In the genomic region with DNA sequence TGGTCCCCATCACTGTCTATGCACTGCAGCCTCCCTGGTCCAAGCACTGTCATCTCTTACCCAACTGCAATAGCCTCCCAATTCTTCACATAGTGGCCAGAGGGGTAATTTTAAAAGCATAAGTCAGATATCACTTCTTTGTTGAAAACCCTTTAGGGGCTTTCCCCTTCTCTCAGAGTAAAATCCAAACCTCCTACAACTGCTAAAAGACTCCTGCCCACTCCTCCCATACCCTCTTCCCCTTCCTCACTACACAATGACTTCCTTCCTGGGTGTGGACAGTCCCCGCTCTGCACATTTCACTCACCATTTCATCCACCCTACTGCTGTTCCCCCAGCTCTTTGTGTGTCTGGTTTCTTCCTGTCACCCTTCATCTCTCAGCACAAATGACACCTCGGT, we compare ENCODE assay signal across 11 cellular contexts. TPM values are rescaled to one million over a fixed set of nuclear protein-coding genes. Genes with fewer than 3 reads are reported as not detected.
DNase-seq lines count a peak whose midpoint lies in the region; ATAC-seq and TF ChIP-seq lines count a peak whose summit lies in the region.
"Had no signal": no experiment of that assay in that cellular context is flagged by ENCODE, and none has a peak within 500 bp of the region (broad histone marks: within the 10 kb centered on the region; RNA-seq: fewer than 3 reads in every experiment).

No MANE protein-coding gene starts in this region.

- peaks cover 25 to 36% (median 32%) of the 10 kb centered on the region in 4 donors for H3K4me1 Mint-ChIP-seq in CD4-positive, alpha-beta memory T cell
- no peaks in the 10 kb centered on the region for H3K4me1 Mint-ChIP-seq in Calu3 (ENCODE audit: low read depth, unreplicated experiment)

- no peak overlapping the region for H3K4me3 ChIP-seq in CD4-positive, alpha-beta memory T cell (ENCODE audit: low read length in 2 of 2)
- H3K4me3 ChIP-seq in OCI-LY1 (ENCODE audit: low read depth, low read length, poor library complexity, severe bottlenecking) (no peak overlapping the region), tibial nerve (no peak overlapping the region), mammary epithelial cell (replicated peaks in 1 of 3; ENCODE audit: insufficient read depth in 1 of 3, low read depth in 2 of 3, low read length in 3 of 3) (no peak overlapping the region)

- in situ Hi-C loops in mammary epithelial cell (cut with MboI; ENCODE audit: low sequenced_read_pairs in 2 of 2) = no loop called here

- peak overlapping the region; percentile 35; the same call in 1 of the 2 replicates for H3K4me2 ChIP-seq in OCI-LY1 (ENCODE audit: low read length)
- no peak overlapping the region for H3K4me2 ChIP-seq in mammary epithelial cell (ENCODE audit: insufficient read depth, low read depth, low read length)

- H3K79me2 ChIP-seq in OCI-LY1 (ENCODE audit: insufficient read depth, low read length) = peaks cover 89% of the 10 kb centered on the region
- no peaks in the 10 kb centered on the region for H3K79me2 ChIP-seq in mammary epithelial cell (ENCODE audit: insufficient read depth, low read length)

- no peaks in the 10 kb centered on the region for H3K36me3 ChIP-seq in CD4-positive, alpha-beta memory T cell (ENCODE audit: insufficient read depth, low read length)
- peaks cover 35% of the 10 kb centered on the region for H3K36me3 ChIP-seq in OCI-LY1 (ENCODE audit: insufficient read depth, low read length)
- H3K36me3 ChIP-seq in tibial nerve = no peaks in the 10 kb centered on the region
- H3K36me3 ChIP-seq in mammary epithelial cell (ENCODE audit: insufficient read depth, low read length) = no peaks in the 10 kb centered on the region

- no peak overlapping the region for H3K9ac ChIP-seq in OCI-LY1 (ENCODE audit: low read length)
- no peak overlapping the region for H3K9ac ChIP-seq in mammary epithelial cell (ENCODE audit: insufficient read depth, low read length)

- BruUV-seq in mammary epithelial cell (replicated peaks; lab: Mats Ljungman, UMichigan) = no TSS peak
- BruUV-seq in Calu3 (replicated peaks; lab: Mats Ljungman, UMichigan) = no TSS peak

- H3K9me3 ChIP-seq in CD4-positive, alpha-beta memory T cell (ENCODE audit: control insufficient read depth in 1 of 2, low read length in 2 of 2) = no peaks in the 10 kb centered on the region
- H3K9me3 ChIP-seq in OCI-LY1 (ENCODE audit: low read length) = no peaks in the 10 kb centered on the region; the same call in 1 of the 2 replicates
- H3K9me3 ChIP-seq in tibial nerve = no peaks in the 10 kb centered on the region
- H3K9me3 ChIP-seq in mammary epithelial cell (replicated peaks; ENCODE audit: insufficient read depth, low read length) = no peaks in the 10 kb centered on the region

- WGBS in tibial nerve, 2 donors = 63 to 70% methylated on average over 2 of the region's 2 CpGs
- WGBS in mammary epithelial cell (ENCODE audit: low coverage, missing lambda C conversion rate) = 63% methylated on average over 1 of the region's 2 CpGs

- intact Hi-C loops in CD4-positive, alpha-beta memory T cell (cut with micrococcal nuclease) = no loop called here
- intact Hi-C loops in mammary epithelial cell (cut with micrococcal nuclease) = no loop called here
- intact Hi-C loops in Calu3 (cut with micrococcal nuclease; ENCODE audit: unreplicated experiment) = no loop called here

- no peaks in the 10 kb centered on the region for H3K27me3 Mint-ChIP-seq in CD4-positive, alpha-beta memory T cell
- H3K27me3 Mint-ChIP-seq in Calu3 (ENCODE audit: unreplicated experiment) = no peaks in the 10 kb centered on the region

- no peaks in the 10 kb centered on the region for H3F3A ChIP-seq in OCI-LY1 (ENCODE audit: insufficient read depth, low read length)

- no peaks in the 10 kb centered on the region for H3K9me2 ChIP-seq in OCI-LY1 (ENCODE audit: low read depth, low read length)

- no peaks in the 10 kb centered on the region for H4K20me1 ChIP-seq in OCI-LY1 (ENCODE audit: insufficient read depth, low read length)
- H4K20me1 ChIP-seq in mammary epithelial cell (ENCODE audit: insufficient read depth, low read length) = no peaks in the 10 kb centered on the region

- no peak for TF ChIP-seq EP300 in tibial nerve (IDR thresholded peaks at IDR 0.05)

- H3K4me3 Mint-ChIP-seq in CD4-positive, alpha-beta memory T cell = peak overlapping the region in 7 of 8 donors; percentile 1 to 69 (median 25)
- H3K4me3 Mint-ChIP-seq in Calu3 (ENCODE audit: low read depth, unreplicated experiment) = no peak overlapping the region
- H3K4me3 Mint-ChIP-seq: immature natural killer cell had no signal

- dilution Hi-C loops in mammary epithelial cell (cut with HindIII; ENCODE audit: low sequenced_read_pairs) = no loop called here

- no peaks in the 10 kb centered on the region for H3K27me3 ChIP-seq in CD4-positive, alpha-beta memory T cell (ENCODE audit: insufficient read depth, low read length)
- H3K27me3 ChIP-seq in OCI-LY1 (ENCODE audit: insufficient read depth, low read length) = no peaks in the 10 kb centered on the region
- H3K27me3 ChIP-seq in tibial nerve = no peaks in the 10 kb centered on the region
- no peaks in the 10 kb centered on the region for H3K27me3 ChIP-seq in mammary epithelial cell (ENCODE audit: insufficient read depth, low read length)

- H3K9me3 Mint-ChIP-seq in CD4-positive, alpha-beta memory T cell = no peaks in the 10 kb centered on the region
- H3K9me3 Mint-ChIP-seq in Calu3 (ENCODE audit: low read depth, unreplicated experiment) = no peaks in the 10 kb centered on the region
- H3K9me3 Mint-ChIP-seq: immature natural killer cell had no signal

- POLR2A ChIA-PET in CD4-positive, alpha-beta memory T cell (lab: Charles Lee; ENCODE audit: partially characterized antibody) = interaction anchor here (0.6 kb wide), 1 partner anchor 44 kb away, joined by 3 read pairs; no protein-coding TSS in a partner anchor

- H3K27ac Mint-ChIP-seq in CD4-positive, alpha-beta memory T cell = peak overlapping the region; percentile 19 to 87 (median 56)
- H3K27ac Mint-ChIP-seq in Calu3 (ENCODE audit: unreplicated experiment) = no peak overlapping the region

- no peak for TF ChIP-seq POLR2A in tibial nerve (IDR thresholded peaks at IDR 0.05)

- CTCF ChIA-PET in CD4-positive, alpha-beta memory T cell (lab: Charles Lee; ENCODE audit: partially characterized antibody) = no interaction called here
- CTCF ChIA-PET in mammary epithelial cell (lab: Charles Lee; ENCODE audit: low non-redundant PET) = no interaction called here
- CTCF ChIA-PET in Calu3 (lab: Charles Lee) = no interaction called here

- H2AFZ ChIP-seq in OCI-LY1 (ENCODE audit: low read length) (no peak overlapping the region), mammary epithelial cell (ENCODE audit: low read depth, low read length) (no peak overlapping the region)

- peak; percentile 65 for ATAC-seq in GM19023 (IDR thresholded peaks at IDR 0.05; ENCODE audit: unreplicated experiment)
- peak; percentile 59 for ATAC-seq in HG02840 (IDR thresholded peaks at IDR 0.05; ENCODE audit: low FRiP score, unreplicated experiment)

- DNase-seq in CD4-positive, alpha-beta memory T cell = no peak
- DNase-seq in tibial nerve (ENCODE audit: low spot score in 2 of 2) = no peak
- no peak for DNase-seq in mammary epithelial cell
- DNase-seq in dermis blood vessel endothelial cell = no peak
- no peak for DNase-seq in Calu3
- DNase-seq: immature natural killer cell, NCI-H82 had no signal

- peaks cover 30% of the 10 kb centered on the region for H3K4me1 ChIP-seq in CD4-positive, alpha-beta memory T cell (ENCODE audit: insufficient read depth, low read length)
- peaks cover 34% of the 10 kb centered on the region for H3K4me1 ChIP-seq in OCI-LY1 (ENCODE audit: insufficient read depth, low read length, severe bottlenecking)
- H3K4me1 ChIP-seq in tibial nerve = no peaks in the 10 kb centered on the region
- H3K4me1 ChIP-seq in mammary epithelial cell (ENCODE audit: insufficient read depth, low read length) = no peaks in the 10 kb centered on the region

- no peak for TF ChIP-seq CTCF in OCI-LY1 (IDR thresholded peaks at IDR 0.05; ENCODE audit: low read length)
- TF ChIP-seq CTCF in tibial nerve (IDR thresholded peaks at IDR 0.05) = no peak
- no peak for TF ChIP-seq CTCF in mammary epithelial cell (conservative IDR thresholded peaks at IDR 0.05 in 1 of 2, IDR thresholded peaks at IDR 0.05 in 1 of 2; ENCODE audit: extremely low read depth in 1 of 2, insufficient read depth in 1 of 2, low read depth in 1 of 2, low read length in 2 of 2)
- no peak for TF ChIP-seq CTCF in Calu3 (IDR thresholded peaks at IDR 0.05; ENCODE audit: unreplicated experiment)

- no peak overlapping the region for H3K27ac ChIP-seq in CD4-positive, alpha-beta memory T cell (ENCODE audit: low read depth, low read length)
- peak overlapping the region; percentile 32 for H3K27ac ChIP-seq in OCI-LY1 (ENCODE audit: low read depth, low read length, poor library complexity, severe bottlenecking)
- H3K27ac ChIP-seq in tibial nerve = no peak overlapping the region
- no peak overlapping the region for H3K27ac ChIP-seq in mammary epithelial cell (ENCODE audit: insufficient read depth, low read depth, low read length)
- H3K27ac ChIP-seq: C4-2B had no signal

- H3K36me3 Mint-ChIP-seq in CD4-positive, alpha-beta memory T cell = peaks cover 11 to 17% of the 10 kb centered on the region in 2 donors
- no peaks in the 10 kb centered on the region for H3K36me3 Mint-ChIP-seq in Calu3 (ENCODE audit: insufficient read depth, unreplicated experiment)
- H3K36me3 Mint-ChIP-seq: immature natural killer cell had no signal

RNA-seq across cellular contexts. Expression of a gene that starts 8.3 kb away (rescaled TPM):
- 10 to 100 TPM; 16.8 to 20.3 TPM for total RNA-seq in CD4-positive, alpha-beta memory T cell
- 10 to 100 TPM in 1 of 2 donors, 1 to 10 TPM in 1; 6.4 to 11.7 TPM for polyA plus RNA-seq in CD4-positive, alpha-beta memory T cell
- total RNA-seq in tibial nerve = 10 to 100 TPM in 2 of 4 donors, 1 to 10 TPM in 2; 8.2 to 12.2 (median 9.8) TPM
- total RNA-seq in mammary epithelial cell = 1 to 10 TPM; 1.2 to 1.6 TPM
- 1.9 TPM for polyA plus RNA-seq in mammary epithelial cell
- 1.6 TPM for polyA minus RNA-seq in mammary epithelial cell
- total RNA-seq in dermis blood vessel endothelial cell = 0.05 TPM in 1 of 2 replicates, not detected in the other
- 12.2 and 12.6 TPM in 2 replicates for total RNA-seq in Calu3 (2022)

RNA-seq across cellular contexts. Expression of a gene that starts 59.7 kb away (rescaled TPM):
- 1 to 10 TPM in 1 of 2 experiments, under 1 TPM in 1; 0.80 to 1.3 TPM for total RNA-seq in CD4-positive, alpha-beta memory T cell
- 1 to 10 TPM; 3.2 to 4.3 TPM for polyA plus RNA-seq in CD4-positive, alpha-beta memory T cell
- total RNA-seq in tibial nerve (10 to 100 TPM in 2 of 4 donors, 1 to 10 TPM in 2; 6.5 to 12.9 (median 8.6) TPM), mammary epithelial cell (10 to 100 TPM; 17.0 to 21.2 TPM), dermis blood vessel endothelial cell (not detected in 2 replicates), Calu3 (2022) (12.4 and 14.1 TPM in 2 replicates)
- polyA plus RNA-seq in mammary epithelial cell = 9.4 TPM
- 10.6 TPM for polyA minus RNA-seq in mammary epithelial cell
- polyA plus RNA-seq: immature natural killer cell had no signal
